22 cellular contexts compared by ENCODE assay signal in genomic region chr2:105502625-105503334, GRCh38.
DNase-seq lines count a peak whose midpoint lies in the region; ATAC-seq and TF ChIP-seq lines count a peak whose summit lies in the region.
"Had no signal": no experiment of that assay in that cellular context is flagged by ENCODE, and none has a peak within 500 bp of the region (broad histone marks: within the 10 kb centered on the region; RNA-seq: fewer than 3 reads in every experiment).

No MANE protein-coding gene starts in this region.

- H3K9me3 ChIP-seq in Panc1 (ENCODE audit: control insufficient read depth, insufficient read depth, low read depth, low read length) (no peaks in the 10 kb centered on the region), MG63 (peaks cover 16% of the 10 kb centered on the region; the same call in 1 of the 2 replicates)
- H3K9me3 ChIP-seq: esophagus muscularis mucosa had no signal

- POLR2A ChIA-PET in Panc1 (lab: Charles Lee), result no interaction called here

- peak overlapping the region; percentile 44; the same call in 1 of the 2 replicates for H3K27ac ChIP-seq in Panc1 (ENCODE audit: low read length)
- H3K27ac ChIP-seq: esophagus muscularis mucosa, RWPE1, WERI-Rb-1 had no signal

- no peak for TF ChIP-seq CTCF in Panc1 (IDR thresholded peaks at IDR 0.05)

- in situ Hi-C loops in Panc1 (cut with HindIII; ENCODE audit: low pct_unique_long_range_greater_than_20kb, low sequenced_read_pairs), result no loop called here
- in situ Hi-C loops in KBM-7 (cut with MboI; ENCODE audit: low pct_unique_long_range_greater_than_20kb, low sequenced_read_pairs), result no loop called here

- DNase-seq in AG20443 (ENCODE audit: low spot score), result peak; percentile 47
- DNase-seq in Daoy (ENCODE audit: low read depth), result peak; percentile 68
- DNase-seq in Panc1 (ENCODE audit: low read depth, low spot score), result no peak
- peak; percentile 52 for DNase-seq in glomerular visceral epithelial cell (ENCODE audit: extremely low spot score)
- DNase-seq in KBM-7, result no peak
- DNase-seq in MG63, result no peak
- DNase-seq: activated CD4-positive, alpha-beta T cell treated with anti-CD3 and anti-CD28 coated beads, Interleukin-2, amount 50 U/mL, for 4 hours; activated CD8-positive, alpha-beta memory T cell treated with anti-CD3 and anti-CD28 coated beads, Interleukin-2, amount 50 U/mL, for 4 hours; activated effector memory CD4-positive, alpha-beta T cell treated with anti-CD3 and anti-CD28 coated beads, Interleukin-2, amount 50 U/mL, for 16 hours; H7; kidney glomerular epithelial cell; NCI-H2029 treated with DMSO at 0.1 percent for 48 hours; NCI-H510A; stimulated activated CD4-positive, alpha-beta T cell treated with anti-CD3 and anti-CD28 coated beads, Interleukin-4, amount 100 ng/mL, for 24 hours; trophoblast cell; WERI-Rb-1 had no signal

- CTCF ChIA-PET in Panc1 (lab: Charles Lee), result no interaction called here

- H3K4me3 ChIP-seq in Panc1 (ENCODE audit: low read depth in 2 of 2, low read length in 2 of 2), result no peak overlapping the region
- no peak overlapping the region for H3K4me3 ChIP-seq in MG63
- H3K4me3 ChIP-seq: esophagus muscularis mucosa, K562 had no signal

- H3K27me3 ChIP-seq in Panc1 (ENCODE audit: control insufficient read depth, insufficient read depth, low read length) (no peaks in the 10 kb centered on the region), MG63 (no peaks in the 10 kb centered on the region)
- H3K27me3 ChIP-seq: esophagus muscularis mucosa had no signal

- ATAC-seq in Panc1, result no peak
- no peak for ATAC-seq in GM19035 (IDR thresholded peaks at IDR 0.05; ENCODE audit: unreplicated experiment)
- no peak for ATAC-seq in GM19351 (IDR thresholded peaks at IDR 0.05; ENCODE audit: unreplicated experiment)
- ATAC-seq: K562, SK-N-SH treated with all-trans-retinoic acid at 6 μM for 48 hours had no signal

- intact Hi-C loops in Panc1 (cut with micrococcal nuclease; ENCODE audit: unreplicated experiment), result no loop called here

- H3K4me1 ChIP-seq in Panc1 (ENCODE audit: control insufficient read depth, insufficient read depth, low read length), result peaks cover 6% of the 10 kb centered on the region

- BruUV-seq in Panc1 (replicated peaks; lab: Mats Ljungman, UMichigan), result no TSS peak

- H3K36me3 ChIP-seq in Panc1 (ENCODE audit: control insufficient read depth, insufficient read depth, low read length), result no peaks in the 10 kb centered on the region
- no peaks in the 10 kb centered on the region for H3K36me3 ChIP-seq in MG63
- H3K36me3 ChIP-seq: esophagus muscularis mucosa, WERI-Rb-1 had no signal

Comparison
In these comparisons a context has a peak if more than half of its experiments do, and no peak if none do; other contexts are left out.
1. DNase-seq: peak in AG20443 (single experiment), Daoy (single experiment) and glomerular visceral epithelial cell (single experiment); none in Panc1 (single experiment), KBM-7 (single experiment) and MG63 (single experiment).